In the genomic region with DNA sequence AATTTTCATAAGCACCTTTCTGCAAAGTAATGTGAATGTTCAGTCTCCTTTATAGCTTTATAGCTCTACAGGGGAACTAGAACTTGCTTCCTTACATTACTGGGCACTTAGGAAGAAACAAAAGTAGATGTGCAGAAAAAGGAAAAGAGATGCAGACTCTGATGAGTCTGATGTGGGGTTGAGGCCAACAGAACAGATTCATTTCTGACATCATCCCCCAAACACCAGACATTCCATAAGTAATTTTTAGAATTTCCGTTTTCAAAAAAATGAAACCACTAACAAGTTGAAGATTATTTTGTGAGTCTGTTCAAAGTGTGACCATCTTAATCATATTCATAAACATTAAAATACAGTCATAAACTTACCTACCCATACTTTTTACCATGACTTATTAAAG, we compare ENCODE assay signal across 1 cellular context.
TF ChIP-seq lines count a peak whose summit lies in the region.

No MANE protein-coding gene starts in this region.

TF ChIP-seq in IMR-90, 13 proteins besides CTCF, POLR2A, EP300 and RAD21 (continued from another document):
- TF ChIP-seq SMC3 (IDR thresholded peaks at IDR 0.05; ENCODE audit: low read depth, low read length), result no peak
- TF ChIP-seq NFE2L2 (IDR thresholded peaks at IDR 0.05; ENCODE audit: low read depth, low read length), result no peak
- TF ChIP-seq MAZ (IDR thresholded peaks at IDR 0.05; ENCODE audit: borderline replicate concordance, low read depth, low read length), result no peak
- TF ChIP-seq MXI1 (IDR thresholded peaks at IDR 0.05; ENCODE audit: borderline replicate concordance, low read depth, low read length), result no peak
- TF ChIP-seq BHLHE40 (IDR thresholded peaks at IDR 0.05; ENCODE audit: low read depth, low read length), result no peak
- no peak for TF ChIP-seq RCOR1 (IDR thresholded peaks at IDR 0.05; ENCODE audit: insufficient replicate concordance, low read length)
- TF ChIP-seq, protein P1, sequence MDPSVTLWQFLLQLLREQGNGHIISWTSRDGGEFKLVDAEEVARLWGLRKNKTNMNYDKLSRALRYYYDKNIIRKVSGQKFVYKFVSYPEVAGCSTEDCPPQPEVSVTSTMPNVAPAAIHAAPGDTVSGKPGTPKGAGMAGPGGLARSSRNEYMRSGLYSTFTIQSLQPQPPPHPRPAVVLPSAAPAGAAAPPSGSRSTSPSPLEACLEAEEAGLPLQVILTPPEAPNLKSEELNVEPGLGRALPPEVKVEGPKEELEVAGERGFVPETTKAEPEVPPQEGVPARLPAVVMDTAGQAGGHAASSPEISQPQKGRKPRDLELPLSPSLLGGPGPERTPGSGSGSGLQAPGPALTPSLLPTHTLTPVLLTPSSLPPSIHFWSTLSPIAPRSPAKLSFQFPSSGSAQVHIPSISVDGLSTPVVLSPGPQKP (IDR thresholded peaks at IDR 0.05; ENCODE audit: borderline replicate concordance, low read depth, low read length), result no peak
- TF ChIP-seq RFX5 (IDR thresholded peaks at IDR 0.05; ENCODE audit: low read depth, low read length), result no peak
